28 cellular contexts compared by ENCODE assay signal in genomic region chr2:135885709-135886108, GRCh38. TPM values are rescaled to one million over a fixed set of nuclear protein-coding genes. Genes with fewer than 3 reads are reported as not detected.
DNase-seq lines count a peak whose midpoint lies in the region; ATAC-seq, FAIRE-seq and TF ChIP-seq lines count a peak whose summit lies in the region.
"Had no signal": no experiment of that assay in that cellular context is flagged by ENCODE, and none has a peak within 500 bp of the region (broad histone marks: within the 10 kb centered on the region; RNA-seq: fewer than 3 reads in every experiment).

No MANE protein-coding gene starts in this region.

- H2BK120ac ChIP-seq in H1 (replicated peaks; ENCODE audit: low read depth, low read length) (no peak overlapping the region), neuronal stem cell (ENCODE audit: low read depth, low read length) (no peak overlapping the region)

- H3K4me3 ChIP-seq in H1 (ENCODE audit: extremely low read depth in 1 of 4, insufficient read depth in 2 of 4, low read depth in 3 of 4, low read length in 4 of 4) = no peak overlapping the region
- no peak overlapping the region for H3K4me3 ChIP-seq in neuronal stem cell (ENCODE audit: low read length in 2 of 2)
- H3K4me3 ChIP-seq: BLaER1 treated with 17β-estradiol and CSF1 and Interleukin-3, amounts not matched to agents 10 nM and 100 nM had no signal

- H3K36me3 ChIP-seq in H1 (ENCODE audit: control insufficient read depth in 2 of 4, insufficient read depth in 4 of 4, low read length in 3 of 4) = no peaks in the 10 kb centered on the region
- no peaks in the 10 kb centered on the region for H3K36me3 ChIP-seq in neuronal stem cell (replicated peaks in 1 of 2; ENCODE audit: control insufficient read depth in 2 of 2, insufficient read depth in 2 of 2, low read length in 2 of 2)
- H3K36me3 ChIP-seq: BLaER1 treated with 17β-estradiol and CSF1 and Interleukin-3, amounts not matched to agents 10 nM and 100 nM had no signal

- no peak for TF ChIP-seq CTCF in H1 (IDR thresholded peaks at IDR 0.05; ENCODE audit: control extremely low read depth in 1 of 3, insufficient read depth in 1 of 3, low read depth in 1 of 3, low read length in 3 of 3)

- H4K20me1 ChIP-seq in H1 (replicated peaks in 1 of 2; ENCODE audit: control insufficient read depth in 1 of 2, insufficient read depth in 2 of 2, low read length in 2 of 2) = no peaks in the 10 kb centered on the region
- H4K20me1 ChIP-seq: BLaER1 treated with 17β-estradiol and CSF1 and Interleukin-3, amounts not matched to agents 10 nM and 100 nM had no signal

- no peak overlapping the region for H4K5ac ChIP-seq in H1 (ENCODE audit: insufficient read length, low read depth, low read length)

- H3K27ac ChIP-seq in H1 (ENCODE audit: low read depth, low read length) (no peak overlapping the region), neuronal stem cell (replicated peaks; ENCODE audit: low read length) (no peak overlapping the region)
- H3K27ac ChIP-seq: BLaER1 treated with 17β-estradiol and CSF1 and Interleukin-3, amounts not matched to agents 10 nM and 100 nM; C4-2B had no signal

- peaks cover 0 to 4% (median 3%) of the 10 kb centered on the region in 4 experiments; a peak in 6 of 7 replicates for H3K4me1 ChIP-seq in H1 (replicated peaks in 1 of 4; ENCODE audit: control insufficient read depth in 3 of 4, insufficient read depth in 4 of 4, low read length in 3 of 4)
- peaks cover 2 to 5% of the 10 kb centered on the region in 2 donors for H3K4me1 ChIP-seq in neuronal stem cell (ENCODE audit: control insufficient read depth in 2 of 2, insufficient read depth in 1 of 2, low read depth in 1 of 2, low read length in 2 of 2)
- H3K4me1 ChIP-seq: Caco-2 had no signal

- peak overlapping the region; percentile 57; the same call in 1 of the 2 replicates for H2AFZ ChIP-seq in H1 (ENCODE audit: low read length)
- H2AFZ ChIP-seq in neuronal stem cell (ENCODE audit: low read length) = peak overlapping the region; percentile 56

- no peak overlapping the region for H3K9ac ChIP-seq in H1 (replicated peaks in 1 of 4; ENCODE audit: extremely low read depth in 1 of 4, low read depth in 3 of 4, low read length in 3 of 4)
- no peak overlapping the region for H3K9ac ChIP-seq in neuronal stem cell (ENCODE audit: low read depth, low read length, poor library complexity)
- H3K9ac ChIP-seq: BLaER1 treated with 17β-estradiol and CSF1 and Interleukin-3, amounts not matched to agents 10 nM and 100 nM had no signal

- H2BK5ac ChIP-seq in H1 (ENCODE audit: low read depth, low read length) (no peak overlapping the region), neuronal stem cell (ENCODE audit: low read length) (no peak overlapping the region)

- no peaks in the 10 kb centered on the region for H3K79me2 ChIP-seq in H1 (ENCODE audit: control insufficient read depth in 1 of 2, insufficient read depth in 2 of 2, low read length in 2 of 2)

- no peak overlapping the region for H2BK15ac ChIP-seq in H1 (ENCODE audit: low read length)
- no peak overlapping the region for H2BK15ac ChIP-seq in neuronal stem cell (ENCODE audit: low read length)

- DNase-seq in stimulated activated naive CD8-positive, alpha-beta T cell treated with anti-CD3 and anti-CD28 coated beads, Interleukin-15, Interleukin-2, amounts not matched to agents 100 U/mL and 50 U/mL, for 24 hours = no peak
- DNase-seq in stimulated activated naive CD8-positive, alpha-beta T cell treated with anti-CD3 and anti-CD28 coated beads, Interleukin-15, amount 100 ng/mL, for 72 hours = no peak
- DNase-seq in H1 (ENCODE audit: low read depth in 1 of 2, low spot score in 2 of 2) = no peak
- no peak for DNase-seq in neuronal stem cell (ENCODE audit: low spot score)
- no peak for DNase-seq in activated CD4-positive, CD25-positive, alpha-beta regulatory T cell treated with anti-CD3 and anti-CD28 coated beads, Interleukin-2, amount 50 U/mL, for 72 hours
- DNase-seq in AML-193 (lab: John Stamatoyannopoulos, UW) = no peak
- DNase-seq: 8988T; ACHN; Caco-2; Calu3; CD4-positive, alpha-beta T cell; CD8-positive, alpha-beta T cell; DMS53; DMS79; DND-41; EL; GDM1 had no signal

- H3K18ac ChIP-seq in H1 (ENCODE audit: extremely low read depth, low read length) = no peak overlapping the region
- H3K18ac ChIP-seq in neuronal stem cell (ENCODE audit: low read length) = no peak overlapping the region

- peaks cover 6 to 12% of the 10 kb centered on the region in 2 donors for H3K9me3 Mint-ChIP-seq in stimulated activated naive CD8-positive, alpha-beta T cell treated with anti-CD3 and anti-CD28 coated beads, Interleukin-15, amount 100 ng/mL, for 72 hours
- H3K9me3 Mint-ChIP-seq: CD4-positive, alpha-beta T cell; CD8-positive, alpha-beta T cell had no signal

- H3K23ac ChIP-seq in H1 (ENCODE audit: insufficient read length) (no peak overlapping the region), neuronal stem cell (ENCODE audit: low read depth, low read length, poor library complexity) (no peak overlapping the region)

- POLR2A ChIA-PET in H1 (lab: Charles Lee; ENCODE audit: partially characterized antibody) = interaction anchor here (1.4 to 4.6 kb wide), 3 partner anchors 10 to 33 kb away, joined by 3 to 22 read pairs (median 3); partner anchors contain the start of gene MCM6

- no peaks in the 10 kb centered on the region for H3K23me2 ChIP-seq in H1 (ENCODE audit: low read depth, low read length)

- peaks cover 8% of the 10 kb centered on the region for H3K27me3 Mint-ChIP-seq in stimulated activated naive CD8-positive, alpha-beta T cell treated with anti-CD3 and anti-CD28 coated beads, Interleukin-15, amount 100 ng/mL, for 72 hours
- H3K27me3 Mint-ChIP-seq: CD4-positive, alpha-beta T cell had no signal

- H3K27ac Mint-ChIP-seq in stimulated activated naive CD8-positive, alpha-beta T cell treated with anti-CD3 and anti-CD28 coated beads, Interleukin-15, amount 100 ng/mL, for 72 hours = no peak overlapping the region
- H3K27ac Mint-ChIP-seq: B cell; CD4-positive, alpha-beta T cell; CD8-positive, alpha-beta T cell had no signal

- H2AK5ac ChIP-seq in H1 (ENCODE audit: low read depth, low read length) (no peak overlapping the region), neuronal stem cell (ENCODE audit: low read depth, low read length) (no peak overlapping the region)

- WGBS in H1 (ENCODE audit: extremely low coverage in 1 of 2, insufficient coverage in 1 of 2, insufficient read length in 1 of 2, insufficient replicate concordance in 2 of 2, low coverage in 1 of 2, low lambda C conversion rate in 2 of 2, missing lambda C conversion rate in 1 of 2), 2 experiments = 91% methylated on average over 4 of the region's 4 CpGs; no CpG with 5 or more reads in 1 of the 2 experiments
- WGBS in neuronal stem cell (ENCODE audit: extremely low coverage in 2 of 2, insufficient read length in 2 of 2, insufficient replicate concordance in 1 of 2), 2 donors = no CpG with 5 or more reads among the region's 4 CpGs

- H3K9me3 ChIP-seq in H1 (ENCODE audit: insufficient read depth in 2 of 2, low read depth in 1 of 2, low read length in 1 of 2) (peaks cover 0 to 10% of the 10 kb centered on the region in 2 experiments; a peak in 1 of 4 replicates), neuronal stem cell (replicated peaks in 1 of 2; ENCODE audit: control insufficient read depth in 2 of 2, insufficient read depth in 1 of 2, low read depth in 1 of 2, low read length in 2 of 2) (peaks cover 0 to 3% of the 10 kb centered on the region in 2 donors)

- H3K27me3 ChIP-seq in H1 (replicated peaks in 1 of 4; ENCODE audit: control insufficient read depth in 3 of 4, extremely low read depth in 1 of 4, insufficient read depth in 3 of 4, low read length in 3 of 4) (no peaks in the 10 kb centered on the region), neuronal stem cell (ENCODE audit: control insufficient read depth in 3 of 3, insufficient read depth in 3 of 3, low read depth in 1 of 3, low read length in 3 of 3) (no peaks in the 10 kb centered on the region)
- H3K27me3 ChIP-seq: BLaER1 treated with 17β-estradiol and CSF1 and Interleukin-3, amounts not matched to agents 10 nM and 100 nM had no signal

- no peak for TF ChIP-seq EP300 in H1 (IDR thresholded peaks at IDR 0.05; ENCODE audit: borderline replicate concordance in 1 of 2, low read depth in 2 of 2, low read length in 2 of 2)

- TF ChIP-seq POLR2A in H1 (IDR thresholded peaks at IDR 0.05; ENCODE audit: control extremely low read depth in 1 of 2, low read depth in 2 of 2, low read length in 2 of 2) = no peak

- no peak overlapping the region for H3K56ac ChIP-seq in H1 (replicated peaks; ENCODE audit: insufficient read length, low read depth, low read length)

- no peak for FAIRE-seq in H1 (lab: Jason Lieb, UNC)
- FAIRE-seq: A204.1, D721Med, GM12891 had no signal

- H2BK12ac ChIP-seq in H1 (ENCODE audit: low read depth, low read length) = no peak overlapping the region
- H2BK12ac ChIP-seq in neuronal stem cell (ENCODE audit: low read length) = no peak overlapping the region

- H3K79me1 ChIP-seq in H1 (ENCODE audit: low read depth, low read length) (no peaks in the 10 kb centered on the region), neuronal stem cell (ENCODE audit: low read depth, low read length) (no peaks in the 10 kb centered on the region)

- H3K4me1 Mint-ChIP-seq in stimulated activated naive CD8-positive, alpha-beta T cell treated with anti-CD3 and anti-CD28 coated beads, Interleukin-15, amount 100 ng/mL, for 72 hours = peaks cover 14% of the 10 kb centered on the region
- H3K4me1 Mint-ChIP-seq: B cell had no signal

- no peak overlapping the region for H3K4me3 Mint-ChIP-seq in stimulated activated naive CD8-positive, alpha-beta T cell treated with anti-CD3 and anti-CD28 coated beads, Interleukin-15, amount 100 ng/mL, for 72 hours
- H3K4me3 Mint-ChIP-seq: B cell; CD4-positive, alpha-beta T cell; CD8-positive, alpha-beta T cell had no signal

- no peak for TF ChIP-seq RAD21 in H1 (IDR thresholded peaks at IDR 0.05 in 1 of 2, conservative IDR thresholded peaks at IDR 0.05 in 1 of 2; ENCODE audit: low read depth in 2 of 2, low read length in 2 of 2)

- no peak overlapping the region for H2BK20ac ChIP-seq in H1 (ENCODE audit: low read length)

- no peak overlapping the region for H3K4ac ChIP-seq in H1 (replicated peaks; ENCODE audit: insufficient read length, low read depth, low read length)
- H3K4ac ChIP-seq in neuronal stem cell (ENCODE audit: low read length) = no peak overlapping the region

- no peak overlapping the region for H3K4me2 ChIP-seq in H1 (ENCODE audit: insufficient read depth in 1 of 2, low read depth in 2 of 2, low read length in 2 of 2)
- no peak overlapping the region for H3K4me2 ChIP-seq in neuronal stem cell (ENCODE audit: insufficient read depth, low read length, poor library complexity, severe bottlenecking)
- H3K4me2 ChIP-seq: BLaER1 treated with 17β-estradiol and CSF1 and Interleukin-3, amounts not matched to agents 10 nM and 100 nM had no signal

- H4K91ac ChIP-seq in H1 (replicated peaks; ENCODE audit: insufficient read length, low read length) (no peak overlapping the region), neuronal stem cell (ENCODE audit: low read depth, low read length, poor library complexity) (no peak overlapping the region)

- H4K8ac ChIP-seq in H1 (ENCODE audit: extremely low read depth, insufficient read depth, low read length) (no peak overlapping the region), neuronal stem cell (ENCODE audit: low read depth, low read length) (no peak overlapping the region)

- ATAC-seq in stimulated activated naive CD8-positive, alpha-beta T cell treated with anti-CD3 and anti-CD28 coated beads, Interleukin-15, Interleukin-2, amounts not matched to agents 100 U/mL and 50 U/mL, for 24 hours = peak; percentile 19
- ATAC-seq in stimulated activated naive CD8-positive, alpha-beta T cell treated with anti-CD3 and anti-CD28 coated beads, Interleukin-15, amount 100 ng/mL, for 72 hours = no peak
- peak; percentile 57 for ATAC-seq in HG02884 (IDR thresholded peaks at IDR 0.05; ENCODE audit: unreplicated experiment)
- ATAC-seq in GM19467 (IDR thresholded peaks at IDR 0.05; ENCODE audit: unreplicated experiment) = no peak
- ATAC-seq: CD8-positive, alpha-beta T cell had no signal

- H3K14ac ChIP-seq in H1 (ENCODE audit: insufficient read length) (no peak overlapping the region), neuronal stem cell (ENCODE audit: low read length) (no peak overlapping the region)

- CTCF ChIA-PET in H1 (lab: Charles Lee; ENCODE audit: partially characterized antibody) = interaction anchor here (0.6 to 1.0 kb wide), 5 partner anchors 29 to 465 kb away, joined by 3 to 5 read pairs (median 3); no protein-coding TSS in a partner anchor

RNA-seq across cellular contexts. Expression of gene MCM6, which starts 9.5 kb away (rescaled TPM):
- total RNA-seq in H1 (2021; fragmentation: NEBNext Ultra II Directional; extraction: Animal tissue kit (Norgen Biotek cat#: 25700)) = 132 and 134 TPM in 2 replicates
- 42.3 and 60.2 TPM in 2 replicates for polyA plus RNA-seq in H1 (2011; rRNA removed)
- 75.4 TPM for polyA plus RNA-seq in H1 (2011; cell fraction: cytosol; rRNA removed)
- 35.6 TPM for polyA plus RNA-seq in H1 (2011; cell fraction: nucleus; rRNA removed)
- 89.0 to 133 TPM (median 103 TPM) in 4 replicates for polyA plus RNA-seq in H1 (2012, experiment 1 of 2)
- 9.6 TPM for polyA plus RNA-seq in H1 (2012, experiment 2 of 2)
- polyA plus RNA-seq in H1 (2013, experiment 1 of 2) = 66.7 TPM
- 65.1 TPM for polyA plus RNA-seq in H1 (2013, experiment 2 of 2)
- 133 and 159 TPM in 2 replicates for polyA minus RNA-seq in H1 (2011; rRNA and poly(A)+ RNA removed)
- 65.2 TPM for polyA minus RNA-seq in H1 (2011; cell fraction: cytosol; rRNA and poly(A)+ RNA removed)
- 63.7 TPM for polyA minus RNA-seq in H1 (2011; cell fraction: nucleus; rRNA and poly(A)+ RNA removed)
- polyA plus RNA-seq in neuronal stem cell (2013, experiment 1 of 2) = 52.8 TPM
- polyA plus RNA-seq in neuronal stem cell (2013, experiment 2 of 2) = 51.8 TPM

RNA-seq across cellular contexts. Expression of gene LCT, which starts 48.7 kb away (rescaled TPM):
- 0.06 and 0.11 TPM in 2 replicates for total RNA-seq in H1 (2021; fragmentation: NEBNext Ultra II Directional; extraction: Animal tissue kit (Norgen Biotek cat#: 25700))
- polyA plus RNA-seq in H1 (2011; rRNA removed) = 0.03 TPM in 1 of 2 replicates, not detected in the other
- polyA plus RNA-seq in H1 (2011; cell fraction: cytosol; rRNA removed) = not detected
- polyA plus RNA-seq in H1 (2011; cell fraction: nucleus; rRNA removed) = 0.04 TPM
- not detected in 4 replicates for polyA plus RNA-seq in H1 (2012, experiment 1 of 2)
- not detected for polyA plus RNA-seq in H1 (2012, experiment 2 of 2)
- 0.02 TPM for polyA plus RNA-seq in H1 (2013, experiment 1 of 2)
- polyA plus RNA-seq in H1 (2013, experiment 2 of 2) = 0.02 TPM
- polyA minus RNA-seq in H1 (2011; rRNA and poly(A)+ RNA removed) = 0.05 and 0.06 TPM in 2 replicates
- polyA minus RNA-seq in H1 (2011; cell fraction: cytosol; rRNA and poly(A)+ RNA removed) = not detected
- 0.20 TPM for polyA minus RNA-seq in H1 (2011; cell fraction: nucleus; rRNA and poly(A)+ RNA removed)
- not detected for polyA plus RNA-seq in neuronal stem cell (2013, experiment 1 of 2)
- not detected for polyA plus RNA-seq in neuronal stem cell (2013, experiment 2 of 2)
- total RNA-seq: G401 had no signal
- polyA plus RNA-seq: AG04450, BJ had no signal

Comparison
In these comparisons a context has a peak if more than half of its experiments do, and no peak if none do; other contexts are left out.
1. ATAC-seq: peak in stimulated activated naive CD8-positive, alpha-beta T cell treated with anti-CD3 and anti-CD28 coated beads, Interleukin-15, Interleukin-2, amounts not matched to agents 100 U/mL and 50 U/mL, for 24 hours (single experiment) and HG02884 (single experiment); none in stimulated activated naive CD8-positive, alpha-beta T cell treated with anti-CD3 and anti-CD28 coated beads, Interleukin-15, amount 100 ng/mL, for 72 hours (single experiment) and GM19467 (single experiment).